8 cellular contexts compared by ENCODE assay signal in genomic region chr3:10247679-10248183, GRCh38. TPM values are rescaled to one million over a fixed set of nuclear protein-coding genes. Genes with fewer than 3 reads are reported as not detected.
A peak's percentile ranks its signal among the peaks of the same experiment; 100 is the strongest.
DNase-seq lines count a peak whose midpoint lies in the region; ATAC-seq and TF ChIP-seq lines count a peak whose summit lies in the region.

No MANE protein-coding gene starts in this region.

- H3K27me3 ChIP-seq in CD4-positive, CD25-positive, alpha-beta regulatory T cell (ENCODE audit: control insufficient read depth, insufficient read depth, low read length): no peaks in the 10 kb centered on the region
- H3K27me3 ChIP-seq in neutrophil: no peaks in the 10 kb centered on the region

- peak overlapping the region; percentile 86 to 100 (median 88) for H3K4me3 Mint-ChIP-seq in CD4-positive, CD25-positive, alpha-beta regulatory T cell
- H3K4me3 Mint-ChIP-seq in effector memory CD8-positive, alpha-beta T cell: peak overlapping the region; percentile 98 to 99

- no peak for DNase-seq in CD4-positive, CD25-positive, alpha-beta regulatory T cell
- DNase-seq in NB4 (ENCODE audit: low read depth) (no peak), GM13976 (ENCODE audit: low spot score) (no peak), T-helper 9 cell (no peak), AG20443 (ENCODE audit: low spot score) (no peak), GM20000 (ENCODE audit: low spot score) (no peak)
- no peak for DNase-seq in effector memory CD8-positive, alpha-beta T cell

- H3K36me3 Mint-ChIP-seq in CD4-positive, CD25-positive, alpha-beta regulatory T cell: peaks cover 17% of the 10 kb centered on the region
- H3K36me3 Mint-ChIP-seq in effector memory CD8-positive, alpha-beta T cell (ENCODE audit: insufficient read depth): peaks cover 33% of the 10 kb centered on the region

- peaks cover 8% of the 10 kb centered on the region for H3K36me3 ChIP-seq in CD4-positive, CD25-positive, alpha-beta regulatory T cell (ENCODE audit: control insufficient read depth, insufficient read depth, low read length)
- H3K36me3 ChIP-seq in neutrophil: no peaks in the 10 kb centered on the region

- in situ Hi-C loops in GM13976 (cut with MboI; ENCODE audit: low sequenced_read_pairs, unreplicated experiment): no loop called here

- no peak for ATAC-seq in CD4-positive, CD25-positive, alpha-beta regulatory T cell (ENCODE audit: low read depth in 2 of 2)
- no peak for ATAC-seq in effector memory CD8-positive, alpha-beta T cell (replicated peaks)

- H3K9me3 Mint-ChIP-seq in CD4-positive, CD25-positive, alpha-beta regulatory T cell: peaks cover 0 to 18% (median 7%) of the 10 kb centered on the region in 7 donors
- H3K9me3 Mint-ChIP-seq in effector memory CD8-positive, alpha-beta T cell: no peaks in the 10 kb centered on the region

- H3K9me3 ChIP-seq in CD4-positive, CD25-positive, alpha-beta regulatory T cell (ENCODE audit: control insufficient read depth in 2 of 2, low read length in 2 of 2): peaks cover 8 to 15% of the 10 kb centered on the region in 2 experiments
- no peaks in the 10 kb centered on the region for H3K9me3 ChIP-seq in neutrophil

- H3K27ac Mint-ChIP-seq in CD4-positive, CD25-positive, alpha-beta regulatory T cell: peak overlapping the region; percentile 96 to 98 (median 96)
- H3K27ac Mint-ChIP-seq in effector memory CD8-positive, alpha-beta T cell: peak overlapping the region; percentile 94

- no peaks in the 10 kb centered on the region for H3K27me3 Mint-ChIP-seq in CD4-positive, CD25-positive, alpha-beta regulatory T cell
- H3K27me3 Mint-ChIP-seq in effector memory CD8-positive, alpha-beta T cell: no peaks in the 10 kb centered on the region

- TF ChIP-seq POLR2A in NB4 (IDR thresholded peaks at IDR 0.05; ENCODE audit: extremely low read depth, insufficient read length): no peak

- no peak for TF ChIP-seq CTCF in NB4 (IDR thresholded peaks at IDR 0.05; ENCODE audit: low read depth, low read length)
- TF ChIP-seq CTCF in neutrophil (IDR thresholded peaks at IDR 0.05): no peak
- TF ChIP-seq CTCF in GM13976 (IDR thresholded peaks at IDR 0.05; ENCODE audit: borderline replicate concordance, control extremely low read depth, extremely low read depth, insufficient read depth, missing control alignments): no peak
- TF ChIP-seq CTCF in GM20000 (IDR thresholded peaks at IDR 0.05; ENCODE audit: extremely low read depth, missing control alignments): no peak

- H3K4me1 Mint-ChIP-seq in CD4-positive, CD25-positive, alpha-beta regulatory T cell: peaks cover 22 to 56% (median 43%) of the 10 kb centered on the region in 4 donors
- peaks cover 41 to 43% of the 10 kb centered on the region in 2 donors for H3K4me1 Mint-ChIP-seq in effector memory CD8-positive, alpha-beta T cell (ENCODE audit: low read depth in 2 of 2)

- peak overlapping the region; percentile 82 for H3K27ac ChIP-seq in CD4-positive, CD25-positive, alpha-beta regulatory T cell (ENCODE audit: insufficient read depth, low read length, poor library complexity, severe bottlenecking)
- H3K27ac ChIP-seq in neutrophil: peak overlapping the region; percentile 94

- peaks cover 51% of the 10 kb centered on the region for H3K4me1 ChIP-seq in CD4-positive, CD25-positive, alpha-beta regulatory T cell (ENCODE audit: control insufficient read depth, insufficient read depth, low read length, poor library complexity, severe bottlenecking)
- peaks cover 72 to 77% of the 10 kb centered on the region in 2 experiments for H3K4me1 ChIP-seq in neutrophil (ENCODE audit: control insufficient read depth in 1 of 2, insufficient read depth in 1 of 2, low read depth in 1 of 2, low read length in 1 of 2)

- peak overlapping the region; percentile 62 for H3K4me3 ChIP-seq in CD4-positive, CD25-positive, alpha-beta regulatory T cell (ENCODE audit: low read depth, low read length)
- H3K4me3 ChIP-seq in NB4 (ENCODE audit: low read depth, low read length) (peak overlapping the region; percentile 35), neutrophil (ENCODE audit: low read depth in 1 of 2, low read length in 1 of 2) (peak overlapping the region; percentile 77 to 88)

RNA-seq across cellular contexts. Expression of gene TATDN2, which starts 0.5 kb away (rescaled TPM):
- total RNA-seq in CD4-positive, CD25-positive, alpha-beta regulatory T cell: 86.5 TPM
- 10 to 100 TPM; 10.2 to 17.4 (median 12.6) TPM for polyA plus RNA-seq in CD4-positive, CD25-positive, alpha-beta regulatory T cell

RNA-seq across cellular contexts. Expression of gene GHRL, which starts 45.0 kb away (rescaled TPM):
- 1.1 TPM for total RNA-seq in CD4-positive, CD25-positive, alpha-beta regulatory T cell
- polyA plus RNA-seq in CD4-positive, CD25-positive, alpha-beta regulatory T cell: under 1 TPM in 3 of 4 donors, not detected in 1; 0.47 to 0.92 (median 0.78) TPM
